In genomic region chr3:98039322-98040024, GRCh38 we compare ENCODE assay signal across 8 cellular contexts. TPM values are rescaled to one million over a fixed set of nuclear protein-coding genes. Genes with fewer than 3 reads are reported as not detected.
DNase-seq lines count a peak whose midpoint lies in the region; ATAC-seq and TF ChIP-seq lines count a peak whose summit lies in the region.

No MANE protein-coding gene starts in this region.

- peak; percentile 84 for TF ChIP-seq CTCF in GM10248 (IDR thresholded peaks at IDR 0.05; ENCODE audit: control extremely low read depth, extremely low read depth, low read depth, missing control alignments)
- peak; percentile 85 for TF ChIP-seq CTCF in parathyroid adenoma (IDR thresholded peaks at IDR 0.05)
- TF ChIP-seq CTCF in tibial nerve (IDR thresholded peaks at IDR 0.05): peak; percentile 75 to 89 (median 81)

- no peak for TF ChIP-seq POLR2A in tibial nerve (IDR thresholded peaks at IDR 0.05)

- CTCF ChIA-PET in GM10248 (lab: Yijun Ruan, JAX): interaction anchor here (0.8 to 5.2 kb wide), 43 partner anchors 9 to 955 kb away, joined by 3 to 70 read pairs (median 4); partner anchors contain the start of gene CRYBG3

- no peaks in the 10 kb centered on the region for H3K4me1 ChIP-seq in parathyroid adenoma
- peaks cover 0 to 4% (median 0%) of the 10 kb centered on the region in 4 donors for H3K4me1 ChIP-seq in tibial nerve

- H2AFZ ChIP-seq in parathyroid adenoma: peak overlapping the region; percentile 59

- peak; percentile 40 for DNase-seq in GM10248 (ENCODE audit: extremely low spot score)
- DNase-seq in MV-4-11 (lab: John Stamatoyannopoulos, UW): peak; percentile 72
- DNase-seq in SK-N-DZ (ENCODE audit: low spot score): peak; percentile 91
- peak; percentile 71 for DNase-seq in activated naive CD4-positive, alpha-beta T cell treated with anti-CD3 and anti-CD28 coated beads, Interleukin-2, amount 50 U/mL, for 16 hours
- DNase-seq in glomerular visceral epithelial cell (ENCODE audit: extremely low spot score): peak; percentile 78
- peak in 1 of 2 donors; percentile 78 for DNase-seq in tibial nerve (ENCODE audit: low spot score in 2 of 2)

- no peak overlapping the region for H3K27ac ChIP-seq in parathyroid adenoma
- no peak overlapping the region for H3K27ac ChIP-seq in tibial nerve

- peak overlapping the region; percentile 31 for H3K4me3 ChIP-seq in parathyroid adenoma (ENCODE audit: low read depth, low read length)
- H3K4me3 ChIP-seq in tibial nerve: peak overlapping the region in 3 of 4 donors; percentile 14 to 40 (median 27)

- peak; percentile 96 for ATAC-seq in HG02571 (IDR thresholded peaks at IDR 0.05; ENCODE audit: unreplicated experiment)

- H3K9ac ChIP-seq in parathyroid adenoma: no peak overlapping the region

- H3K36me3 ChIP-seq in parathyroid adenoma (ENCODE audit: control insufficient read depth, insufficient read depth, low read length): no peaks in the 10 kb centered on the region
- no peaks in the 10 kb centered on the region for H3K36me3 ChIP-seq in tibial nerve

- WGBS in tibial nerve, 2 donors: 15 to 17% methylated on average over 13 of the region's 13 CpGs

- no peak for TF ChIP-seq EP300 in tibial nerve (IDR thresholded peaks at IDR 0.05)

- H3K27me3 ChIP-seq in parathyroid adenoma (ENCODE audit: control insufficient read depth, insufficient read depth, low read length): no peaks in the 10 kb centered on the region
- peaks cover 0 to 7% of the 10 kb centered on the region in 2 donors for H3K27me3 ChIP-seq in tibial nerve

- POLR2A ChIA-PET in GM10248 (lab: Yijun Ruan, JAX): no interaction called here

- no peaks in the 10 kb centered on the region for H3K79me2 ChIP-seq in parathyroid adenoma

- peak overlapping the region; percentile 63 for H3K4me2 ChIP-seq in parathyroid adenoma (ENCODE audit: low read length)

- H3K9me3 ChIP-seq in parathyroid adenoma (ENCODE audit: control insufficient read depth, low read length) (no peaks in the 10 kb centered on the region), tibial nerve (peaks cover 0 to 10% (median 0%) of the 10 kb centered on the region in 4 donors)

RNA-seq across cellular contexts. Expression of gene GABRR3, which starts 4.4 kb away (rescaled TPM):
- polyA plus RNA-seq in SK-N-DZ (2014; cell fraction: cytosol; rRNA removed): not detected in 2 replicates
- polyA plus RNA-seq in SK-N-DZ (2014; cell fraction: nucleus; rRNA removed): not detected in 2 replicates
- not detected for total RNA-seq in tibial nerve

RNA-seq across cellular contexts. Expression of gene OR5AC2, which starts 47.5 kb away (rescaled TPM):
- polyA plus RNA-seq in SK-N-DZ (2014; cell fraction: cytosol; rRNA removed): not detected in 2 replicates
- not detected in 2 replicates for polyA plus RNA-seq in SK-N-DZ (2014; cell fraction: nucleus; rRNA removed)
- not detected for total RNA-seq in tibial nerve
